In genomic region chr2:48482313-48482712, GRCh38 we compare ENCODE assay signal across 12 cellular contexts. TPM values are rescaled to one million over a fixed set of nuclear protein-coding genes. Genes with fewer than 3 reads are reported as not detected.
DNase-seq lines count a peak whose midpoint lies in the region; ATAC-seq and TF ChIP-seq lines count a peak whose summit lies in the region.
"Had no signal": no experiment of that assay in that cellular context is flagged by ENCODE, and none has a peak within 500 bp of the region (broad histone marks: within the 10 kb centered on the region; RNA-seq: fewer than 3 reads in every experiment).

No MANE protein-coding gene starts in this region.

- CTCF ChIA-PET in activated CD8-positive, alpha-beta T cell treated with anti-CD3 and anti-CD28 coated beads, Interleukin-2, amount 10 ng/mL, durations not matched to agents 7 days and 5 days (lab: Charles Lee) = no interaction called here

- H3K27ac ChIP-seq in ACC112 (ENCODE audit: low read depth, low read length) = peak overlapping the region; percentile 50
- peak overlapping the region; percentile 62 for H3K27ac ChIP-seq in muscle layer of duodenum (ENCODE audit: low read length)
- H3K27ac ChIP-seq in psoas muscle = no peak overlapping the region

- no peak overlapping the region for H3K4me3 Mint-ChIP-seq in activated CD8-positive, alpha-beta T cell treated with anti-CD3 and anti-CD28 coated beads, Interleukin-2, amount 10 ng/mL, durations not matched to agents 7 days and 5 days

- no peak overlapping the region for H3K4me3 ChIP-seq in ACC112 (ENCODE audit: low read depth, low read length)
- no peak overlapping the region for H3K4me3 ChIP-seq in muscle layer of duodenum (ENCODE audit: low read depth in 1 of 2, low read length in 2 of 2)
- no peak overlapping the region for H3K4me3 ChIP-seq in psoas muscle

- H3K9me3 ChIP-seq in muscle layer of duodenum (ENCODE audit: control insufficient read depth in 1 of 2, low read length in 2 of 2) (no peaks in the 10 kb centered on the region), psoas muscle (no peaks in the 10 kb centered on the region)

- no peaks in the 10 kb centered on the region for H3K27me3 Mint-ChIP-seq in activated CD8-positive, alpha-beta T cell treated with anti-CD3 and anti-CD28 coated beads, Interleukin-2, amount 10 ng/mL, durations not matched to agents 7 days and 5 days (ENCODE audit: low read depth)

- no peak overlapping the region for H2AFZ ChIP-seq in ACC112 (ENCODE audit: low read length, unreplicated experiment)

- H3K36me3 ChIP-seq in ACC112 (ENCODE audit: insufficient read depth, low read length) = peaks cover 8% of the 10 kb centered on the region; the same call in 1 of the 2 replicates
- peaks cover 11 to 25% of the 10 kb centered on the region in 2 donors for H3K36me3 ChIP-seq in muscle layer of duodenum (ENCODE audit: control insufficient read depth in 1 of 2, insufficient read depth in 2 of 2, low read length in 2 of 2)
- peaks cover 10 to 55% of the 10 kb centered on the region in 2 donors for H3K36me3 ChIP-seq in psoas muscle (ENCODE audit: insufficient read depth in 1 of 2, low read depth in 1 of 2)

- H3K36me3 Mint-ChIP-seq in activated CD8-positive, alpha-beta T cell treated with anti-CD3 and anti-CD28 coated beads, Interleukin-2, amount 10 ng/mL, durations not matched to agents 7 days and 5 days (ENCODE audit: low read depth) = peaks cover 46% of the 10 kb centered on the region

- no peaks in the 10 kb centered on the region for H3K9me3 Mint-ChIP-seq in activated CD8-positive, alpha-beta T cell treated with anti-CD3 and anti-CD28 coated beads, Interleukin-2, amount 10 ng/mL, durations not matched to agents 7 days and 5 days (ENCODE audit: insufficient read depth)

- TF ChIP-seq CTCF in psoas muscle (IDR thresholded peaks at IDR 0.05) = no peak

- no peaks in the 10 kb centered on the region for H3K79me2 ChIP-seq in ACC112 (ENCODE audit: control insufficient read depth, insufficient read depth, low read length, unreplicated experiment)

- no peaks in the 10 kb centered on the region for H3K27me3 ChIP-seq in ACC112 (ENCODE audit: insufficient read depth, low read length)
- H3K27me3 ChIP-seq in muscle layer of duodenum (ENCODE audit: low read depth, low read length) = no peaks in the 10 kb centered on the region
- H3K27me3 ChIP-seq in psoas muscle (ENCODE audit: insufficient read depth in 3 of 3, low read length in 2 of 3) = no peaks in the 10 kb centered on the region

- intact Hi-C loops in psoas muscle (cut with DNase I) = no loop called here

- peaks cover 3% of the 10 kb centered on the region for H3K4me1 Mint-ChIP-seq in activated CD8-positive, alpha-beta T cell treated with anti-CD3 and anti-CD28 coated beads, Interleukin-2, amount 10 ng/mL, durations not matched to agents 7 days and 5 days (ENCODE audit: low read depth)

- POLR2A ChIA-PET in activated CD8-positive, alpha-beta T cell treated with anti-CD3 and anti-CD28 coated beads, Interleukin-2, amount 10 ng/mL, durations not matched to agents 7 days and 5 days (lab: Charles Lee) = no interaction called here

- DNase-seq in NCI-H446 (lab: John Stamatoyannopoulos, UW) (peak; percentile 69 to 76), epidermal melanocyte (ENCODE audit: insufficient read length, low spot score) (peak; percentile 27), psoas muscle (no peak), NCI-H510A (lab: John Stamatoyannopoulos, UW) (no peak)
- DNase-seq in activated CD8-positive, alpha-beta T cell treated with anti-CD3 and anti-CD28 coated beads, Interleukin-2, amount 10 ng/mL, durations not matched to agents 7 days and 5 days = no peak
- DNase-seq in stimulated activated CD4-positive, alpha-beta T cell treated with anti-CD3 and anti-CD28 coated beads, Interleukin-4, amount 100 ng/mL, for 1 hour = no peak
- DNase-seq: activated T-cell treated with anti-CD3 and anti-CD28 coated beads, Interleukin-2, amount 50 U/mL, for 48 hours; effector CD4-positive, alpha-beta T cell; SW 1271; trophoblast cell had no signal

- 83 to 94% (median 85%) methylated on average over 1 of the region's 1 CpG for WGBS in psoas muscle, 3 donors

- ATAC-seq in activated CD8-positive, alpha-beta T cell treated with anti-CD3 and anti-CD28 coated beads, Interleukin-2, amount 10 ng/mL, durations not matched to agents 7 days and 5 days = no peak
- ATAC-seq in psoas muscle = no peak

- H3K4me1 ChIP-seq in ACC112 (ENCODE audit: control insufficient read depth, insufficient read depth, low read length, unreplicated experiment) (peaks cover 4% of the 10 kb centered on the region), muscle layer of duodenum (ENCODE audit: control insufficient read depth in 1 of 2, insufficient read depth in 2 of 2, low read length in 2 of 2) (peaks cover 17 to 32% of the 10 kb centered on the region in 2 donors), psoas muscle (no peaks in the 10 kb centered on the region)

- H3K27ac Mint-ChIP-seq in activated CD8-positive, alpha-beta T cell treated with anti-CD3 and anti-CD28 coated beads, Interleukin-2, amount 10 ng/mL, durations not matched to agents 7 days and 5 days = no peak overlapping the region

RNA-seq across cellular contexts. Expression of gene PPP1R21, which starts 41.7 kb away (rescaled TPM):
- 10 to 100 TPM; 43.8 to 49.5 TPM for total RNA-seq in activated CD8-positive, alpha-beta T cell treated with anti-CD3 and anti-CD28 coated beads, Interleukin-2, amount 10 ng/mL, durations not matched to agents 7 days and 5 days
- total RNA-seq in psoas muscle = 10 to 100 TPM in 1 of 4 donors, 1 to 10 TPM in 3; 7.1 to 10.4 (median 7.6) TPM
- polyA plus RNA-seq in psoas muscle = 10 to 100 TPM in 1 of 3 donors, 1 to 10 TPM in 2; 6.2 to 15.4 (median 9.1) TPM

RNA-seq across cellular contexts. Expression of gene STON1, which starts 47.6 kb away (rescaled TPM):
- 1 to 10 TPM; 1.6 to 1.9 TPM for total RNA-seq in activated CD8-positive, alpha-beta T cell treated with anti-CD3 and anti-CD28 coated beads, Interleukin-2, amount 10 ng/mL, durations not matched to agents 7 days and 5 days
- total RNA-seq in psoas muscle = 1 to 10 TPM; 1.8 to 5.6 (median 2.1) TPM
- 1 to 10 TPM in 2 of 3 donors, under 1 TPM in 1; 0.98 to 1.8 (median 1.2) TPM for polyA plus RNA-seq in psoas muscle

Comparison
In these comparisons a context has a peak if more than half of its experiments do, and no peak if none do; other contexts are left out.
1. DNase-seq: peak in NCI-H446 (2 of 2) and epidermal melanocyte (single experiment); none in activated CD8-positive, alpha-beta T cell treated with anti-CD3 and anti-CD28 coated beads, Interleukin-2, amount 10 ng/mL, durations not matched to agents 7 days and 5 days (single experiment), stimulated activated CD4-positive, alpha-beta T cell treated with anti-CD3 and anti-CD28 coated beads, Interleukin-4, amount 100 ng/mL, for 1 hour (single experiment), psoas muscle (0 of 2) and NCI-H510A (single experiment).